Comparison of ENCODE assay signal across 13 cellular contexts in the genomic region with DNA sequence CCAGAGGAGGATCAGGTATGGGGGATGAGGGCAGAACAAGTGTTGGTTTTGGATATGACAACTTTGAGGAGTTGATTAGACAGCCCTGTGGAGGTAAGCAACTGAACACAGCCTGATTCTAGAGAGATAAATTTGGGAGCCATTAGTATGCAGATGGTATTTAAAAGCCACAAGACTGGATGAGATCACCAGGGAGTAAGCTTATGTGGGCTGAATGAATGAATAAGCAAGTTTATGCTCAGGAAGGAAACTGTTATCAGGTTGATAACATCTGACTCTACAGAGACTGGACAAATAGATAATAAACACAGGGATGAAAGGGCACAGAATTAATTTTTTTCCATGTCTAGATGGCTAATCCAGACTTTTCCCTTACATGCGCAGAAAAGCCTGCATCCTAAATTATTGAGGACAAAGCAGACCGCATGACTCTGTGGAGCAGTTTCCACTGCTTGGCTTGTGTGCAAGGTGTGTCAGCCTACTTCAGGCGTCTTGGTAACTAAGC.
DNase-seq lines count a peak whose midpoint lies in the region; ATAC-seq and TF ChIP-seq lines count a peak whose summit lies in the region.
"Had no signal": no experiment of that assay in that cellular context is flagged by ENCODE, and none has a peak within 500 bp of the region (broad histone marks: within the 10 kb centered on the region; RNA-seq: fewer than 3 reads in every experiment).

No MANE protein-coding gene starts in this region.

- H3K9me3 Mint-ChIP-seq in HFFc6, result no peaks in the 10 kb centered on the region; the same call in 1 of the 2 replicates
- no peaks in the 10 kb centered on the region for H3K9me3 Mint-ChIP-seq in activated naive CD8-positive, alpha-beta T cell treated with anti-CD3 and anti-CD28 coated beads, Interleukin-2, amount 10 ng/mL, durations not matched to agents 7 days and 5 days
- H3K9me3 Mint-ChIP-seq: neural progenitor cell, type B pancreatic cell had no signal

- TF ChIP-seq CTCF in HFFc6 (IDR thresholded peaks at IDR 0.05), result no peak

- H3K27ac Mint-ChIP-seq in HFFc6, result no peak overlapping the region
- peak overlapping the region; percentile 53 for H3K27ac Mint-ChIP-seq in activated naive CD8-positive, alpha-beta T cell treated with anti-CD3 and anti-CD28 coated beads, Interleukin-2, amount 10 ng/mL, durations not matched to agents 7 days and 5 days
- H3K27ac Mint-ChIP-seq: immature natural killer cell, neural progenitor cell, type B pancreatic cell had no signal

- H3K4me3 Mint-ChIP-seq in HFFc6, result no peak overlapping the region
- H3K4me3 Mint-ChIP-seq in activated naive CD8-positive, alpha-beta T cell treated with anti-CD3 and anti-CD28 coated beads, Interleukin-2, amount 10 ng/mL, durations not matched to agents 7 days and 5 days, result no peak overlapping the region
- H3K4me3 Mint-ChIP-seq: immature natural killer cell, neural progenitor cell, type B pancreatic cell had no signal

- no peak overlapping the region for H3K4me3 ChIP-seq in H7 (ENCODE audit: insufficient read depth, low read depth, low read length)
- H3K4me3 ChIP-seq: neural progenitor cell had no signal

- H3K27me3 ChIP-seq in H7 (ENCODE audit: control insufficient read depth, insufficient read depth, low read length), result no peaks in the 10 kb centered on the region
- H3K27me3 ChIP-seq: neural progenitor cell had no signal

- peak; percentile 28 for DNase-seq in Ammon's horn (ENCODE audit: low spot score)
- peak; percentile 37 for DNase-seq in HFFc6
- DNase-seq in activated naive CD8-positive, alpha-beta T cell treated with anti-CD3 and anti-CD28 coated beads, Interleukin-2, amount 10 ng/mL, durations not matched to agents 7 days and 5 days, result no peak
- DNase-seq in lung microvascular endothelial cell (ENCODE audit: low read depth in 2 of 2), result peak; percentile 40 to 80
- no peak for DNase-seq in H7
- no peak for DNase-seq in stimulated activated CD4-positive, alpha-beta T cell treated with anti-CD3 and anti-CD28 coated beads, Interleukin-2, amount 100 ng/mL, for 24 hours
- no peak for DNase-seq in SIG-M5 (lab: John Stamatoyannopoulos, UW)
- DNase-seq: activated effector memory CD4-positive, alpha-beta T cell treated with Interleukin-2 at 50 U/mL for 16 hours; effector memory CD4-positive, alpha-beta T cell; immature natural killer cell had no signal

- H3K4me1 Mint-ChIP-seq in HFFc6 (ENCODE audit: low read depth), result no peaks in the 10 kb centered on the region; the same call in 1 of the 2 replicates
- H3K4me1 Mint-ChIP-seq in activated naive CD8-positive, alpha-beta T cell treated with anti-CD3 and anti-CD28 coated beads, Interleukin-2, amount 10 ng/mL, durations not matched to agents 7 days and 5 days, result peaks cover 25% of the 10 kb centered on the region

- no peaks in the 10 kb centered on the region for H3K27me3 Mint-ChIP-seq in HFFc6 (ENCODE audit: insufficient read depth)
- no peaks in the 10 kb centered on the region for H3K27me3 Mint-ChIP-seq in activated naive CD8-positive, alpha-beta T cell treated with anti-CD3 and anti-CD28 coated beads, Interleukin-2, amount 10 ng/mL, durations not matched to agents 7 days and 5 days
- H3K27me3 Mint-ChIP-seq: type B pancreatic cell had no signal

- ATAC-seq in activated naive CD8-positive, alpha-beta T cell treated with anti-CD3 and anti-CD28 coated beads, Interleukin-2, amount 10 ng/mL, durations not matched to agents 7 days and 5 days (ENCODE audit: low read depth), result peak; percentile 38
- ATAC-seq in GM21515 (IDR thresholded peaks at IDR 0.05; ENCODE audit: unreplicated experiment), result no peak

- no peaks in the 10 kb centered on the region for H3K36me3 Mint-ChIP-seq in HFFc6 (ENCODE audit: low read depth)
- H3K36me3 Mint-ChIP-seq in activated naive CD8-positive, alpha-beta T cell treated with anti-CD3 and anti-CD28 coated beads, Interleukin-2, amount 10 ng/mL, durations not matched to agents 7 days and 5 days, result peaks cover 33% of the 10 kb centered on the region
- H3K36me3 Mint-ChIP-seq: immature natural killer cell, type B pancreatic cell had no signal

- POLR2A ChIA-PET in activated naive CD8-positive, alpha-beta T cell treated with anti-CD3 and anti-CD28 coated beads, Interleukin-2, amount 10 ng/mL, durations not matched to agents 7 days and 5 days (lab: Charles Lee), result no interaction called here

- H3K36me3 ChIP-seq in H7 (replicated peaks; ENCODE audit: control insufficient read depth, insufficient read depth, low read length), result no peaks in the 10 kb centered on the region
- H3K36me3 ChIP-seq: neural progenitor cell had no signal

Comparison
In these comparisons a context has a peak if more than half of its experiments do, and no peak if none do; other contexts are left out.
1. DNase-seq: peak in Ammon's horn (single experiment), HFFc6 (single experiment) and lung microvascular endothelial cell (2 of 2); none in activated naive CD8-positive, alpha-beta T cell treated with anti-CD3 and anti-CD28 coated beads, Interleukin-2, amount 10 ng/mL, durations not matched to agents 7 days and 5 days (single experiment), H7 (single experiment), stimulated activated CD4-positive, alpha-beta T cell treated with anti-CD3 and anti-CD28 coated beads, Interleukin-2, amount 100 ng/mL, for 24 hours (0 of 2) and SIG-M5 (single experiment).